21 cellular contexts compared by ENCODE assay signal in genomic region chr1:29519733-29520132, GRCh38.
DNase-seq lines count a peak whose midpoint lies in the region; ATAC-seq, FAIRE-seq and TF ChIP-seq lines count a peak whose summit lies in the region.
"Had no signal": no experiment of that assay in that cellular context is flagged by ENCODE, and none has a peak within 500 bp of the region (broad histone marks: within the 10 kb centered on the region; RNA-seq: fewer than 3 reads in every experiment).

No MANE protein-coding gene starts in this region.

- H3K9me3 Mint-ChIP-seq in endodermal cell: no peaks in the 10 kb centered on the region
- H3K9me3 Mint-ChIP-seq: activated CD8-positive, alpha-beta T cell treated with anti-CD3 and anti-CD28 coated beads for 36 hours; activated naive CD4-positive, alpha-beta T cell treated with anti-CD3 and anti-CD28 coated beads, Interleukin-2, amount 50 U/mL, for 24 hours had no signal

- no peak overlapping the region for H3K4me3 Mint-ChIP-seq in endodermal cell
- H3K4me3 Mint-ChIP-seq: activated CD8-positive, alpha-beta T cell treated with anti-CD3 and anti-CD28 coated beads for 36 hours; activated naive CD4-positive, alpha-beta T cell treated with anti-CD3 and anti-CD28 coated beads, Interleukin-2, amount 50 U/mL, for 24 hours had no signal

- ATAC-seq in HG02763 (IDR thresholded peaks at IDR 0.05; ENCODE audit: unreplicated experiment): no peak
- ATAC-seq: activated CD8-positive, alpha-beta T cell treated with anti-CD3 and anti-CD28 coated beads for 36 hours; heart right ventricle had no signal

- H3K27ac ChIP-seq in Peyer's patch (no peak overlapping the region), endodermal cell (ENCODE audit: low read depth, low read length) (peak overlapping the region; percentile 57), spleen (no peak overlapping the region)
- H3K27ac ChIP-seq: ascending aorta, heart right ventricle, neutrophil, PC-9 had no signal

- no peaks in the 10 kb centered on the region for H3K36me3 Mint-ChIP-seq in endodermal cell (ENCODE audit: low read depth)
- H3K36me3 Mint-ChIP-seq: activated naive CD4-positive, alpha-beta T cell treated with anti-CD3 and anti-CD28 coated beads, Interleukin-2, amount 50 U/mL, for 24 hours had no signal

- WGBS in endodermal cell (ENCODE audit: insufficient coverage in 1 of 2, insufficient read length in 1 of 2), 2 experiments: 84 to 92% methylated on average over 4 to 9 of the region's 9 CpGs
- WGBS in spleen, 5 donors: 44 to 69% (median 65%) methylated on average over 6 to 9 of the region's 9 CpGs

- peaks cover 42% of the 10 kb centered on the region for H3K27me3 Mint-ChIP-seq in endodermal cell (ENCODE audit: insufficient read depth)

- TF ChIP-seq CTCF in Peyer's patch (IDR thresholded peaks at IDR 0.05): no peak
- TF ChIP-seq CTCF in endodermal cell (conservative IDR thresholded peaks at IDR 0.05): no peak
- TF ChIP-seq CTCF in spleen (IDR thresholded peaks at IDR 0.05 in 8 of 11, conservative IDR thresholded peaks at IDR 0.05 in 3 of 11): no peak

- DNase-seq in NCI-H524 (lab: John Stamatoyannopoulos, UW) (peak; percentile 69 to 70), NCI-H524 treated with DMSO at 0.1 percent for 48 hours (lab: John Stamatoyannopoulos, UW) (no peak), Peyer's patch (peak in 2 of 3 donors; percentile 27 to 37), endodermal cell (no peak), spleen (peak; percentile 31), GM03348 (ENCODE audit: low spot score) (no peak), GM12891 (ENCODE audit: insufficient read length, low spot score) (no peak)
- DNase-seq: activated CD8-positive, alpha-beta T cell treated with anti-CD3 and anti-CD28 coated beads for 36 hours; HCEC 1CT; heart right ventricle; Karpas-422; NCI-H1105 treated with DMSO at 0.1 percent for 48 hours; NCI-H2107; PC-9; T-helper 2 cell had no signal

- H3K4me1 ChIP-seq in Peyer's patch: no peaks in the 10 kb centered on the region
- no peaks in the 10 kb centered on the region for H3K4me1 ChIP-seq in endodermal cell (ENCODE audit: control insufficient read depth, insufficient read depth, low read length)
- no peaks in the 10 kb centered on the region for H3K4me1 ChIP-seq in spleen
- H3K4me1 ChIP-seq: ascending aorta, heart right ventricle had no signal

- no peak overlapping the region for H3K27ac Mint-ChIP-seq in endodermal cell
- H3K27ac Mint-ChIP-seq: activated CD8-positive, alpha-beta T cell treated with anti-CD3 and anti-CD28 coated beads for 36 hours; activated naive CD4-positive, alpha-beta T cell treated with anti-CD3 and anti-CD28 coated beads, Interleukin-2, amount 50 U/mL, for 24 hours had no signal

- H3K9ac ChIP-seq in endodermal cell (ENCODE audit: extremely low read depth, low read length, poor library complexity, severe bottlenecking): no peak overlapping the region

- no peak overlapping the region for H3K4me3 ChIP-seq in Peyer's patch
- H3K4me3 ChIP-seq in endodermal cell (ENCODE audit: low read length): no peak overlapping the region
- H3K4me3 ChIP-seq in spleen: no peak overlapping the region
- H3K4me3 ChIP-seq: ascending aorta, heart right ventricle, PC-9 had no signal

- H3K36me3 ChIP-seq in Peyer's patch: no peaks in the 10 kb centered on the region
- no peaks in the 10 kb centered on the region for H3K36me3 ChIP-seq in endodermal cell (ENCODE audit: control insufficient read depth, insufficient read depth, low read length)
- no peaks in the 10 kb centered on the region for H3K36me3 ChIP-seq in spleen
- H3K36me3 ChIP-seq: ascending aorta, heart right ventricle, neutrophil had no signal

- no peak for FAIRE-seq in GM12891 (lab: Jason Lieb, UNC)
- FAIRE-seq: colon, HTR-8/SVneo had no signal

- intact Hi-C loops in spleen (cut with DNase I; ENCODE audit: low total_unique reads): no loop called here

- H3K4me1 Mint-ChIP-seq in endodermal cell: peaks cover 16% of the 10 kb centered on the region
- H3K4me1 Mint-ChIP-seq: activated naive CD4-positive, alpha-beta T cell treated with anti-CD3 and anti-CD28 coated beads, Interleukin-2, amount 50 U/mL, for 24 hours had no signal

- no peaks in the 10 kb centered on the region for H3K27me3 ChIP-seq in Peyer's patch
- peaks cover 43% of the 10 kb centered on the region for H3K27me3 ChIP-seq in endodermal cell (ENCODE audit: control insufficient read depth, insufficient read depth, low read length, poor library complexity, severe bottlenecking)
- peaks cover 0 to 70% (median 0%) of the 10 kb centered on the region in 7 donors for H3K27me3 ChIP-seq in spleen (replicated peaks in 1 of 7)
- H3K27me3 ChIP-seq: ascending aorta had no signal

- TF ChIP-seq POLR2A in Peyer's patch (IDR thresholded peaks at IDR 0.05) (no peak), spleen (IDR thresholded peaks at IDR 0.05) (no peak), GM12891 (IDR thresholded peaks at IDR 0.05; ENCODE audit: low read depth, low read length) (no peak)

- no peaks in the 10 kb centered on the region for H3K9me3 ChIP-seq in Peyer's patch
- H3K9me3 ChIP-seq in endodermal cell (ENCODE audit: control insufficient read depth, low read length): no peaks in the 10 kb centered on the region
- H3K9me3 ChIP-seq in spleen: no peaks in the 10 kb centered on the region
- H3K9me3 ChIP-seq: ascending aorta, heart right ventricle, neutrophil had no signal

TF ChIP-seq in GM12891, 5 proteins besides CTCF, POLR2A, EP300 and RAD21:
- TF ChIP-seq POLR2AphosphoS5 (IDR thresholded peaks at IDR 0.05; ENCODE audit: low read depth, low read length): no peak
- no peak for TF ChIP-seq POU2F2 (IDR thresholded peaks at IDR 0.05; ENCODE audit: low read depth, low read length)
- no peak for TF ChIP-seq TAF1 (IDR thresholded peaks at IDR 0.05; ENCODE audit: low read depth, low read length)

Comparison
In these comparisons a context has a peak if more than half of its experiments do, and no peak if none do; other contexts are left out.
1. DNase-seq: peak in NCI-H524 (2 of 2), Peyer's patch (2 of 3) and spleen (single experiment); none in NCI-H524 treated with DMSO at 0.1 percent for 48 hours (single experiment), endodermal cell (single experiment), GM03348 (single experiment) and GM12891 (single experiment).